13 cellular contexts compared by ENCODE assay signal in genomic region chr5:167030500-167031120, GRCh38. TPM values are rescaled to one million over a fixed set of nuclear protein-coding genes. Genes with fewer than 3 reads are reported as not detected.
A peak's percentile ranks its signal among the peaks of the same experiment; 100 is the strongest.
DNase-seq lines count a peak whose midpoint lies in the region; ATAC-seq and TF ChIP-seq lines count a peak whose summit lies in the region.
"Had no signal": no experiment of that assay in that cellular context is flagged by ENCODE, and none has a peak within 500 bp of the region (broad histone marks: within the 10 kb centered on the region; RNA-seq: fewer than 3 reads in every experiment).

No MANE protein-coding gene starts in this region.

- no peaks in the 10 kb centered on the region for H3K27me3 Mint-ChIP-seq in activated T-cell treated with anti-CD3 and anti-CD28 coated beads, Interleukin-2, amount 50 U/mL, for 4 hours (ENCODE audit: low read depth)
- H3K27me3 Mint-ChIP-seq: activated T-helper 17 cell treated with anti-CD3 and anti-CD28 coated beads, Interleukin-2, amount 50 U/mL, for 72 hours; memory B cell had no signal

- TF ChIP-seq CTCF in astrocyte of the spinal cord (IDR thresholded peaks at IDR 0.05; ENCODE audit: low read depth, low read length), result peak; percentile 20

- ATAC-seq in GM18519 (IDR thresholded peaks at IDR 0.05; ENCODE audit: low FRiP score, unreplicated experiment), result no peak
- ATAC-seq in GM21528 (IDR thresholded peaks at IDR 0.05; ENCODE audit: low FRiP score, unreplicated experiment), result no peak
- ATAC-seq in GM21367 (IDR thresholded peaks at IDR 0.05; ENCODE audit: unreplicated experiment), result no peak
- no peak for ATAC-seq in activated T-cell treated with anti-CD3 and anti-CD28 coated beads, Interleukin-2, amount 50 U/mL, for 4 hours
- ATAC-seq: activated T-helper 17 cell treated with anti-CD3 and anti-CD28 coated beads, Interleukin-2, amount 50 U/mL, for 72 hours had no signal

- H3K4me1 Mint-ChIP-seq in activated T-cell treated with anti-CD3 and anti-CD28 coated beads, Interleukin-2, amount 50 U/mL, for 4 hours (ENCODE audit: low read depth), result no peaks in the 10 kb centered on the region
- H3K4me1 Mint-ChIP-seq: activated T-helper 17 cell treated with anti-CD3 and anti-CD28 coated beads, Interleukin-2, amount 50 U/mL, for 72 hours; memory B cell had no signal

- peaks cover 3% of the 10 kb centered on the region for H3K9me3 Mint-ChIP-seq in activated T-cell treated with anti-CD3 and anti-CD28 coated beads, Interleukin-2, amount 50 U/mL, for 4 hours

- no peaks in the 10 kb centered on the region for H3K36me3 Mint-ChIP-seq in activated T-cell treated with anti-CD3 and anti-CD28 coated beads, Interleukin-2, amount 50 U/mL, for 4 hours (ENCODE audit: insufficient read depth)
- H3K36me3 Mint-ChIP-seq: memory B cell had no signal

- H3K4me3 Mint-ChIP-seq in activated T-cell treated with anti-CD3 and anti-CD28 coated beads, Interleukin-2, amount 50 U/mL, for 4 hours, result no peak overlapping the region
- H3K4me3 Mint-ChIP-seq: activated T-helper 17 cell treated with anti-CD3 and anti-CD28 coated beads, Interleukin-2, amount 50 U/mL, for 72 hours; memory B cell had no signal

- in situ Hi-C loops in astrocyte of the spinal cord (cut with HindIII; ENCODE audit: low sequenced_read_pairs), result no loop called here

- H3K4me3 ChIP-seq in astrocyte of the spinal cord (ENCODE audit: low read depth, low read length), result no peak overlapping the region
- H3K4me3 ChIP-seq: skin epidermis had no signal

- DNase-seq in D341Med (ENCODE audit: low spot score) (peak; percentile 38), HT-29 (ENCODE audit: low spot score) (peak; percentile 30), astrocyte of the spinal cord (ENCODE audit: low read depth, low spot score) (no peak), kidney tubule cell (ENCODE audit: low spot score) (peak; percentile 31)
- DNase-seq in activated T-cell treated with anti-CD3 and anti-CD28 coated beads, Interleukin-2, amount 50 U/mL, for 4 hours, result no peak
- DNase-seq: NCI-H2029 treated with DMSO at 0.1 percent for 48 hours; stimulated activated naive CD4-positive, alpha-beta T cell had no signal

RNA-seq across cellular contexts. Expression of gene TENM2, which starts 51.8 kb away (rescaled TPM):
- not detected in 2 replicates for total RNA-seq in HT-29 (2014; rRNA removed; shearing (Covaris generic))
- total RNA-seq in activated T-cell treated with anti-CD3 and anti-CD28 coated beads, Interleukin-2, amount 50 U/mL, for 4 hours, result under 1 TPM in 1 of 3 donors, not detected in 2; 0.47 TPM

Comparison
In these comparisons a context has a peak if more than half of its experiments do, and no peak if none do; other contexts are left out.
1. DNase-seq: peak in D341Med (single experiment), HT-29 (single experiment) and kidney tubule cell (single experiment); none in astrocyte of the spinal cord (single experiment) and activated T-cell treated with anti-CD3 and anti-CD28 coated beads, Interleukin-2, amount 50 U/mL, for 4 hours (single experiment).